Comparison of ENCODE assay signal across 33 cellular contexts in genomic region chr5:53549792-53550191, GRCh38.
"Had no signal": no experiment of that assay in that cellular context is flagged by ENCODE, and none has a peak within 500 bp of the region (broad histone marks: within the 10 kb centered on the region; RNA-seq: fewer than 3 reads in every experiment).

No MANE protein-coding gene starts in this region.

- H3K36me3 ChIP-seq: brain microvascular endothelial cell, MG63, SJCRH30, WERI-Rb-1 had no signal

- H3K4me1 ChIP-seq: SJCRH30 had no signal

- H3K27me3 ChIP-seq: brain microvascular endothelial cell, MG63, SJCRH30 had no signal

- DNase-seq: activated CD4-positive, alpha-beta memory T cell treated with anti-CD3 and anti-CD28 coated beads, Interleukin-2, amount 10 ng/mL, durations not matched to agents 7 days and 5 days; activated CD4-positive, alpha-beta T cell treated with anti-CD3 and anti-CD28 coated beads for 1 hour; activated CD4-positive, alpha-beta T cell treated with anti-CD3 and anti-CD28 coated beads for 48 hours; activated CD4-positive, CD25-positive, alpha-beta regulatory T cell; activated CD8-positive, alpha-beta memory T cell treated with anti-CD3 and anti-CD28 coated beads for 24 hours; activated CD8-positive, alpha-beta memory T cell treated with anti-CD3 and anti-CD28 coated beads, Interleukin-2, amount 10 ng/mL, durations not matched to agents 7 days and 5 days; activated CD8-positive, alpha-beta memory T cell treated with anti-CD3 and anti-CD28 coated beads, Interleukin-2, amount 50 U/mL, for 48 hours; activated effector memory CD4-positive, alpha-beta T cell treated with anti-CD3 and anti-CD28 coated beads, Interleukin-2, amount 50 U/mL, for 16 hours; activated naive CD4-positive, alpha-beta T cell; activated naive CD4-positive, alpha-beta T cell treated with anti-CD3 and anti-CD28 coated beads, Interleukin-2, amount 50 U/mL, for 16 hours; activated naive CD8-positive, alpha-beta T cell treated with anti-CD3 and anti-CD28 coated beads for 36 hours; activated T-cell treated with anti-CD3 and anti-CD28 coated beads, Interleukin-2, amount 50 U/mL, for 48 hours; amniotic stem cell; aorta; brain microvascular endothelial cell; Kasumi-1; MG63; NCI-H1048; NCI-H1105 treated with DMSO at 0.1 percent for 48 hours; NCI-H1436; NCI-H1694; NCI-H2029; NCI-H2171; NCI-H510A; NCI-H526; NCI-H748 treated with DMSO at 0.1 percent for 48 hours; NK-92 treated with Interleukin-12 subunit alpha and Interleukin-12 subunit beta, amount 100 ng/mL, for 24 hours; SHP77; SJCRH30; T1000; WERI-Rb-1 had no signal

- H3K9me3 ChIP-seq: MG63, SJCRH30 had no signal

- H3K4me3 ChIP-seq: MG63, SJCRH30, SK-N-MC had no signal

- ATAC-seq: activated CD8-positive, alpha-beta memory T cell treated with anti-CD3 and anti-CD28 coated beads, Interleukin-2, amount 10 ng/mL, durations not matched to agents 7 days and 5 days; activated T-helper 17 cell treated with anti-CD3 and anti-CD28 coated beads, Interleukin-2, amount 50 U/mL, for 72 hours had no signal

- H3K27ac ChIP-seq: brain microvascular endothelial cell, SJCRH30, SK-N-MC, WERI-Rb-1 had no signal
